In the genomic region with DNA sequence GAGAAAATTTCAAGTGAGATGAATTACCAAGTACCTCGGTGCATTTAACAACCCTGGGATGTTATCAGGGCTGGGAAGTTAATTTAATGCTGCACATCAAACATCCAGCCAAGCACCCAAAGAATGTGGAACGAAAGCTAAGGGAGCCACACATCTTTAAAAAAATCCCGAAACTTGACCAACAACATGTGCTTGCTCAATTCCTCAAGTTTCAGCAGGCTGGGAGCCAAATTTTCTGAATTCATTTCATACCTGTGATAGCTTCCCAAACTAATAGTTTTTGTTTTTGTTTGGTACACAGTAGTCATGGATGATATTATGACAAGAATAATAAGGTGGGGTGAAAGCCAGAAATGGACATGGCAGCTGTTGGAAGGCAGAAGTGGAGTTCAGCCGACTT, we compare ENCODE assay signal across 27 cellular contexts.
DNase-seq lines count a peak whose midpoint lies in the region; ATAC-seq, FAIRE-seq and TF ChIP-seq lines count a peak whose summit lies in the region.
"Had no signal": no experiment of that assay in that cellular context is flagged by ENCODE, and none has a peak within 500 bp of the region (broad histone marks: within the 10 kb centered on the region; RNA-seq: fewer than 3 reads in every experiment).

No MANE protein-coding gene starts in this region.

- FAIRE-seq in bronchial epithelial cell (lab: Jason Lieb, UNC) (no peak), frontal cortex (lab: Jason Lieb, UNC) (no peak)
- FAIRE-seq: colon had no signal

- POLR2A ChIA-PET in AG04449 (lab: Yijun Ruan, JAX), result no interaction called here

- in situ Hi-C loops in GM13977 (cut with MboI; ENCODE audit: low pct_unique_long_range_greater_than_20kb, low sequenced_read_pairs, unreplicated experiment), result no loop called here

- ATAC-seq in GM21528 (IDR thresholded peaks at IDR 0.05; ENCODE audit: low FRiP score, unreplicated experiment), result no peak
- ATAC-seq: esophagus mucosa, psoas muscle, Right ventricle myocardium inferior had no signal

- TF ChIP-seq CTCF in AG04449 (IDR thresholded peaks at IDR 0.05; ENCODE audit: insufficient read depth, low read length, missing control alignments) (no peak), bronchial epithelial cell (IDR thresholded peaks at IDR 0.05; ENCODE audit: insufficient read depth, low read length, severe bottlenecking) (no peak), GM13977 (IDR thresholded peaks at IDR 0.05; ENCODE audit: extremely low read depth, insufficient read depth, missing control alignments) (no peak)

- no peaks in the 10 kb centered on the region for H3K27me3 ChIP-seq in bronchial epithelial cell (ENCODE audit: control insufficient read depth, insufficient read depth, low read length)
- H3K27me3 ChIP-seq: BLaER1, upper lobe of left lung had no signal

- CTCF ChIA-PET in AG04449 (lab: Yijun Ruan, JAX), result no interaction called here

- DNase-seq in AG04449 (ENCODE audit: low read depth, low spot score), result peak; percentile 54
- DNase-seq in NCI-H226, result peak; percentile 67
- peak; percentile 75 for DNase-seq in bronchial epithelial cell (ENCODE audit: low read depth)
- peak; percentile 62 for DNase-seq in kidney glomerular epithelial cell (lab: John Stamatoyannopoulos, UW)
- DNase-seq in frontal cortex (ENCODE audit: low spot score in 2 of 2), result no peak
- DNase-seq in GOT3 (lab: John Stamatoyannopoulos, UW), result no peak
- DNase-seq in GM13977 (ENCODE audit: low spot score), result no peak
- DNase-seq: 8988T; activated B cell treated with CpG ODN at 0.5 μM for 24 hours; activated CD4-positive, alpha-beta T cell treated with anti-CD3 and anti-CD28 coated beads, Interleukin-2, amount 50 U/mL, for 4 hours; activated CD8-positive, alpha-beta memory T cell treated with anti-CD3 and anti-CD28 coated beads, Interleukin-2, amount 50 U/mL, for 48 hours; activated naive CD8-positive, alpha-beta T cell treated with anti-CD3 and anti-CD28 coated beads for 36 hours; COR-L47; DMS79 treated with DMSO at 0.1 percent for 48 hours; effector memory CD4-positive, alpha-beta T cell; H7; Kasumi-1; NCI-H1092 treated with DMSO at 0.1 percent for 48 hours; NCI-H1930; psoas muscle; T-helper 9 cell; upper lobe of left lung had no signal

- no peak overlapping the region for H3K4me3 ChIP-seq in AG04449 (ENCODE audit: low read depth, low read length)
- no peak overlapping the region for H3K4me3 ChIP-seq in bronchial epithelial cell (ENCODE audit: low read depth, low read length)
- H3K4me3 ChIP-seq: BLaER1, psoas muscle, upper lobe of left lung had no signal

- H3K36me3 ChIP-seq in bronchial epithelial cell (ENCODE audit: control insufficient read depth, insufficient read depth, low read length), result no peaks in the 10 kb centered on the region
- H3K36me3 ChIP-seq: BLaER1, upper lobe of left lung had no signal

Comparison
In these comparisons a context has a peak if more than half of its experiments do, and no peak if none do; other contexts are left out.
1. DNase-seq: peak in AG04449 (single experiment), NCI-H226 (single experiment), bronchial epithelial cell (single experiment) and kidney glomerular epithelial cell (single experiment); none in frontal cortex (0 of 2), GOT3 (single experiment) and GM13977 (single experiment).